In genomic region chr7:152351168-152351567, GRCh38 we compare ENCODE assay signal across 1 cellular context.
TF ChIP-seq lines count a peak whose summit lies in the region.

No MANE protein-coding gene starts in this region.

TF ChIP-seq in H1, 55 proteins besides CTCF, POLR2A, EP300 and RAD21 (continued from another document):
- TF ChIP-seq JUND (IDR thresholded peaks at IDR 0.05; ENCODE audit: low read length) (no peak), CREB1 (IDR thresholded peaks at IDR 0.05) (peak; percentile 72)
